In genomic region chr11:69293819-69294505, GRCh38 we compare ENCODE assay signal across 8 cellular contexts. TPM values are rescaled to one million over a fixed set of nuclear protein-coding genes. Genes with fewer than 3 reads are reported as not detected.
DNase-seq lines count a peak whose midpoint lies in the region; ATAC-seq and TF ChIP-seq lines count a peak whose summit lies in the region.

Gene MYEOV, plus strand, starts transcription at chr11:69294155. Its CDS starts 1,200 bp downstream, at chr11:69295355.

- H3K27me3 Mint-ChIP-seq in activated naive CD8-positive, alpha-beta T cell treated with anti-CD3 and anti-CD28 coated beads for 36 hours, result no peaks in the 10 kb centered on the region
- H3K27me3 Mint-ChIP-seq in memory B cell, result no peaks in the 10 kb centered on the region

- H3K4me1 Mint-ChIP-seq in activated naive CD8-positive, alpha-beta T cell treated with anti-CD3 and anti-CD28 coated beads for 36 hours, result peaks cover 34% of the 10 kb centered on the region
- H3K4me1 Mint-ChIP-seq in memory B cell, result peaks cover 42% of the 10 kb centered on the region

- DNase-seq in GM12864 (ENCODE audit: low read depth), result peak; percentile 53
- peak; percentile 38 for DNase-seq in NCI-H1048 (lab: John Stamatoyannopoulos, UW)
- DNase-seq in activated naive CD8-positive, alpha-beta T cell treated with anti-CD3 and anti-CD28 coated beads for 36 hours, result peak; percentile 57
- peak; percentile 56 to 61 for DNase-seq in memory B cell (ENCODE audit: low spot score in 2 of 2)

- ATAC-seq in memory B cell (ENCODE audit: low read depth), result peak; percentile 31
- no peak for ATAC-seq in GM18498 (IDR thresholded peaks at IDR 0.05; ENCODE audit: unreplicated experiment)
- ATAC-seq in GM19351 (IDR thresholded peaks at IDR 0.05; ENCODE audit: unreplicated experiment), result no peak
- ATAC-seq in HG03280 (IDR thresholded peaks at IDR 0.05; ENCODE audit: unreplicated experiment), result no peak
- no peak for ATAC-seq in GM21576 (IDR thresholded peaks at IDR 0.05; ENCODE audit: unreplicated experiment)

- peak within 1 kb of the TSS; percentile 35 for H3K4me3 ChIP-seq in GM12864 (ENCODE audit: low read depth, low read length)

- no peak for TF ChIP-seq CTCF in GM12864 (IDR thresholded peaks at IDR 0.05; ENCODE audit: low read depth, low read length, missing control alignments)

- H3K36me3 Mint-ChIP-seq in activated naive CD8-positive, alpha-beta T cell treated with anti-CD3 and anti-CD28 coated beads for 36 hours, result no peaks in the 10 kb centered on the region
- no peaks in the 10 kb centered on the region for H3K36me3 Mint-ChIP-seq in memory B cell

- H3K27ac Mint-ChIP-seq in activated naive CD8-positive, alpha-beta T cell treated with anti-CD3 and anti-CD28 coated beads for 36 hours, result no peak within 1 kb of the TSS
- peak within 1 kb of the TSS; percentile 92 for H3K27ac Mint-ChIP-seq in memory B cell

- H3K4me3 Mint-ChIP-seq in activated naive CD8-positive, alpha-beta T cell treated with anti-CD3 and anti-CD28 coated beads for 36 hours, result no peak within 1 kb of the TSS
- H3K4me3 Mint-ChIP-seq in memory B cell, result no peak within 1 kb of the TSS

- H3K9me3 Mint-ChIP-seq in activated naive CD8-positive, alpha-beta T cell treated with anti-CD3 and anti-CD28 coated beads for 36 hours, result no peaks in the 10 kb centered on the region
- no peaks in the 10 kb centered on the region for H3K9me3 Mint-ChIP-seq in memory B cell

RNA-seq across cellular contexts. Expression of gene MYEOV, which starts in this region (rescaled TPM):
- not detected for total RNA-seq in activated naive CD8-positive, alpha-beta T cell treated with anti-CD3 and anti-CD28 coated beads for 36 hours

Comparison
In these comparisons a context has a peak if more than half of its experiments do, and no peak if none do; other contexts are left out.
1. Peak in DNase-seq in activated naive CD8-positive, alpha-beta T cell treated with anti-CD3 and anti-CD28 coated beads for 36 hours; RNA of the gene not detected or under 1 TPM.